2 cellular contexts compared by ENCODE assay signal in genomic region chr5:73692981-73693380, GRCh38.
TF ChIP-seq lines count a peak whose summit lies in the region.

No MANE protein-coding gene starts in this region.

TF ChIP-seq in HepG2, 621 proteins besides CTCF, POLR2A, EP300 and RAD21:
- TF ChIP-seq ZKSCAN8 (CRISPR knock-in tag; IDR thresholded peaks at IDR 0.05; ENCODE audit: borderline replicate concordance) (no peak), MXD1 (CRISPR knock-in tag; IDR thresholded peaks at IDR 0.05) (no peak), DBP (CRISPR knock-in tag; IDR thresholded peaks at IDR 0.05; ENCODE audit: not compliant biosample characterization) (no peak), ZNF850 (CRISPR knock-in tag; conservative IDR thresholded peaks at IDR 0.05) (no peak), ELF3 (CRISPR knock-in tag; IDR thresholded peaks at IDR 0.05) (no peak)

TF ChIP-seq in GM12878, 131 proteins besides CTCF, POLR2A, EP300 and RAD21:
- TF ChIP-seq NKRF (conservative IDR thresholded peaks at IDR 0.05) (no peak), HSF1 (IDR thresholded peaks at IDR 0.05; ENCODE audit: low read depth, low read length) (no peak), CHD4 (IDR thresholded peaks at IDR 0.05) (no peak), RUNX3 (IDR thresholded peaks at IDR 0.05; ENCODE audit: low read length) (peak; percentile 50; the same call in 1 of the 2 replicates), IRF4 (IDR thresholded peaks at IDR 0.05; ENCODE audit: low read depth, low read length) (0 out of 2 replicates have a peak, but pooled peaks have one; percentile 19), EGR1 (IDR thresholded peaks at IDR 0.05; ENCODE audit: borderline replicate concordance in 1 of 2, low read depth in 2 of 2, low read length in 2 of 2) (no peak), YY1 (IDR thresholded peaks at IDR 0.05; ENCODE audit: low read depth, low read length) (peak; percentile 82), MEF2B (IDR thresholded peaks at IDR 0.05; ENCODE audit: partially characterized antibody, poor library complexity, severe bottlenecking) (no peak), TBL1XR1 (IDR thresholded peaks at IDR 0.05; ENCODE audit: low read depth, low read length) (no peak), BCL11A (IDR thresholded peaks at IDR 0.05; ENCODE audit: low read depth, low read length) (no peak), PKNOX1 (IDR thresholded peaks at IDR 0.05) (0 out of 2 replicates have a peak, but pooled peaks have one; percentile 21), JUNB (IDR thresholded peaks at IDR 0.05) (peak; percentile 51), HDAC6 (IDR thresholded peaks at IDR 0.05; ENCODE audit: unreplicated experiment) (no peak)
